ENCODE assay signal across 10 cellular contexts in the genomic region with DNA sequence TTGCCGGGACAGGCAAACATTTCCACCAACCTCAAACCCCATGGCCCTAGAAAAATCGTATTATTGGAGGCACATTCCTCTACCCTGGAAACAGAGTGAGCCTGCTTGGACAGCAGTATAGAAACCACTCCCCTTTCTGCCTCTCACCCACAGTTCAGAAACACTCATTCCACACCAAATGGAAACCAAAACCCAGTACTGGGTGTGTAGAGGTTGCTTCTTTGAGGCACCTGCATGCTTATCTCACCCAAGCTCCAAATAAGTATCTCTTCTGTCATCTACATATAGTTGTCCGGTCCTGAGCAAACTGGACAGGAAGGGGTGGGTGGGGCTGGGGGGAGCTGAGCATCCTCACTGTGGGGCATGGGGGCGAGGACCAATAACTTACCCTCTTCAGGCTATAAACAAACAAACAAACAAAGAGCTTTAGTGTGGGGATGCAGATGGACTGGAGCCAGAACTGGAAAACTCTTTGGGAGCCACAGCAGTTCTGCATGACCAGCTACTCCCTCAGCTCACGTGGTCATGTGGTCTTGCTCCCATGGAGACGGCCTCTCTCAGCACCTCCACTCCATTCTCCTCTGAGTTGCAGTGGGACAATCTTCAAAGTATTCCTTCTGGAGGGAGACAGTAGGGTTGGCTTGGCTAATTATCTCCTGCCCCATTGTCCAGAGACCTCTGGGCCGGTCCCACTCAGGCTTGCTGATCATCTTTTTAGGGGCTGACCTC. TPM values are rescaled to one million over a fixed set of nuclear protein-coding genes. Genes with fewer than 3 reads are reported as not detected.
DNase-seq lines count a peak whose midpoint lies in the region; ATAC-seq and TF ChIP-seq lines count a peak whose summit lies in the region.
"Had no signal": no experiment of that assay in that cellular context is flagged by ENCODE, and none has a peak within 500 bp of the region (broad histone marks: within the 10 kb centered on the region; RNA-seq: fewer than 3 reads in every experiment).

No MANE protein-coding gene starts in this region.

- DNase-seq in activated T-cell treated with anti-CD3 and anti-CD28 coated beads, Interleukin-2, amount 50 U/mL, for 24 hours: no peak
- no peak for DNase-seq in activated T-cell treated with anti-CD3 and anti-CD28 coated beads for 4 hours
- DNase-seq in RWPE1 (ENCODE audit: low spot score): no peak
- DNase-seq in naive B cell: no peak
- no peak for DNase-seq in vagina (ENCODE audit: extremely low spot score in 2 of 2)
- no peak for DNase-seq in left cardiac atrium
- no peak for DNase-seq in omental fat pad (ENCODE audit: low spot score)
- DNase-seq: DND-41 had no signal

- POLR2A ChIA-PET in RWPE1 (lab: Yijun Ruan, JAX; ENCODE audit: low non-redundant PET): no interaction called here

- H3K4me3 ChIP-seq in vagina: no peak overlapping the region

- peaks cover 24% of the 10 kb centered on the region for H3K4me1 ChIP-seq in vagina

- CTCF ChIA-PET in RWPE1 (lab: Yijun Ruan, JAX): no interaction called here

- no peaks in the 10 kb centered on the region for H3K27me3 ChIP-seq in vagina

- no peaks in the 10 kb centered on the region for H3K36me3 Mint-ChIP-seq in activated T-cell treated with anti-CD3 and anti-CD28 coated beads, Interleukin-2, amount 50 U/mL, for 24 hours (ENCODE audit: low read depth)
- no peaks in the 10 kb centered on the region for H3K36me3 Mint-ChIP-seq in naive B cell

- no peaks in the 10 kb centered on the region for H3K27me3 Mint-ChIP-seq in activated T-cell treated with anti-CD3 and anti-CD28 coated beads, Interleukin-2, amount 50 U/mL, for 24 hours
- peaks cover 6 to 26% (median 17%) of the 10 kb centered on the region in 3 donors for H3K27me3 Mint-ChIP-seq in naive B cell

- intact Hi-C loops in vagina (cut with DNase I): no loop called here
- intact Hi-C loops in left cardiac atrium (cut with DNase I): no loop called here

- H3K4me1 Mint-ChIP-seq in activated T-cell treated with anti-CD3 and anti-CD28 coated beads, Interleukin-2, amount 50 U/mL, for 24 hours (ENCODE audit: low read depth): peaks cover 73% of the 10 kb centered on the region
- H3K4me1 Mint-ChIP-seq in naive B cell: peaks cover 22 to 49% (median 27%) of the 10 kb centered on the region in 3 donors

- H3K4me3 Mint-ChIP-seq in activated T-cell treated with anti-CD3 and anti-CD28 coated beads, Interleukin-2, amount 50 U/mL, for 24 hours: no peak overlapping the region
- H3K4me3 Mint-ChIP-seq in naive B cell: no peak overlapping the region

- no peaks in the 10 kb centered on the region for H3K36me3 ChIP-seq in vagina

- TF ChIP-seq CTCF in RWPE1 (conservative IDR thresholded peaks at IDR 0.05; ENCODE audit: low read depth) (no peak), vagina (IDR thresholded peaks at IDR 0.05) (no peak), omental fat pad (IDR thresholded peaks at IDR 0.05) (no peak)

- ATAC-seq in HG02970 (IDR thresholded peaks at IDR 0.05; ENCODE audit: low FRiP score, unreplicated experiment): peak; percentile 37
- no peak for ATAC-seq in naive B cell (ENCODE audit: low read depth in 2 of 2)
- ATAC-seq in left cardiac atrium: no peak
- ATAC-seq in omental fat pad (ENCODE audit: low FRiP score): no peak

- TF ChIP-seq POLR2A in vagina (IDR thresholded peaks at IDR 0.05): no peak

- H3K27ac ChIP-seq in RWPE1 (peak overlapping the region; percentile 100), vagina (no peak overlapping the region)

- H3K9me3 Mint-ChIP-seq in activated T-cell treated with anti-CD3 and anti-CD28 coated beads, Interleukin-2, amount 50 U/mL, for 24 hours: peaks cover 2% of the 10 kb centered on the region
- peaks cover 0 to 2% (median 0%) of the 10 kb centered on the region in 7 donors for H3K9me3 Mint-ChIP-seq in naive B cell

- peak overlapping the region; percentile 40 for H3K27ac Mint-ChIP-seq in activated T-cell treated with anti-CD3 and anti-CD28 coated beads, Interleukin-2, amount 50 U/mL, for 24 hours
- peak overlapping the region in 4 of 6 donors; percentile 89 to 100 (median 98) for H3K27ac Mint-ChIP-seq in naive B cell

- H3K9me3 ChIP-seq in vagina: no peaks in the 10 kb centered on the region

RNA-seq across cellular contexts. Expression of a gene that starts 1.0 kb away (rescaled TPM):
- not detected for polyA plus RNA-seq in naive B cell (ENCODE audit: low read depth in 6 of 6)
- total RNA-seq in vagina (not detected), left cardiac atrium (under 1 TPM; 0.32 to 0.47 TPM), omental fat pad (under 1 TPM in 1 of 4 donors, not detected in 3; 0.65 TPM)
- total RNA-seq: T-helper 2 cell treated with Interferon-gamma antibody and Interleukin-4, amounts not matched to agents 100 ng/mL and 5 ng/mL, for 36 hours had no signal

RNA-seq across cellular contexts. Expression of a gene that starts 27.6 kb away (rescaled TPM):
- 10 to 100 TPM; 31.7 to 72.1 (median 42.2) TPM for polyA plus RNA-seq in naive B cell (ENCODE audit: low read depth in 6 of 6)
- 43.5 TPM for total RNA-seq in vagina
- 10 to 100 TPM; 11.3 to 16.6 TPM for total RNA-seq in left cardiac atrium
- total RNA-seq in omental fat pad: 10 to 100 TPM; 26.3 to 91.2 (median 32.6) TPM

RNA-seq across cellular contexts. Expression of a gene that starts 50.0 kb away (rescaled TPM):
- under 1 TPM in 3 of 6 donors, not detected in 3; 0.21 to 0.40 (median 0.38) TPM for polyA plus RNA-seq in naive B cell (ENCODE audit: low read depth in 6 of 6)
- total RNA-seq in vagina (17.2 TPM), left cardiac atrium (100 to 1,000 TPM; 156 to 173 TPM), omental fat pad (100 to 1,000 TPM; 125 to 616 (median 260) TPM)

RNA-seq across cellular contexts. Expression of a gene that starts 58.3 kb away (rescaled TPM):
- polyA plus RNA-seq in naive B cell (ENCODE audit: low read depth in 6 of 6): 1 to 10 TPM in 1 of 6 donors, under 1 TPM in 3, not detected in 2; 0.17 to 1.2 (median 0.34) TPM
- total RNA-seq in vagina: 2.7 TPM
- 10 to 100 TPM; 22.0 to 32.1 TPM for total RNA-seq in left cardiac atrium
- 10 to 100 TPM; 59.3 to 98.5 (median 78.3) TPM for total RNA-seq in omental fat pad
